8 cellular contexts compared by ENCODE assay signal in the genomic region with DNA sequence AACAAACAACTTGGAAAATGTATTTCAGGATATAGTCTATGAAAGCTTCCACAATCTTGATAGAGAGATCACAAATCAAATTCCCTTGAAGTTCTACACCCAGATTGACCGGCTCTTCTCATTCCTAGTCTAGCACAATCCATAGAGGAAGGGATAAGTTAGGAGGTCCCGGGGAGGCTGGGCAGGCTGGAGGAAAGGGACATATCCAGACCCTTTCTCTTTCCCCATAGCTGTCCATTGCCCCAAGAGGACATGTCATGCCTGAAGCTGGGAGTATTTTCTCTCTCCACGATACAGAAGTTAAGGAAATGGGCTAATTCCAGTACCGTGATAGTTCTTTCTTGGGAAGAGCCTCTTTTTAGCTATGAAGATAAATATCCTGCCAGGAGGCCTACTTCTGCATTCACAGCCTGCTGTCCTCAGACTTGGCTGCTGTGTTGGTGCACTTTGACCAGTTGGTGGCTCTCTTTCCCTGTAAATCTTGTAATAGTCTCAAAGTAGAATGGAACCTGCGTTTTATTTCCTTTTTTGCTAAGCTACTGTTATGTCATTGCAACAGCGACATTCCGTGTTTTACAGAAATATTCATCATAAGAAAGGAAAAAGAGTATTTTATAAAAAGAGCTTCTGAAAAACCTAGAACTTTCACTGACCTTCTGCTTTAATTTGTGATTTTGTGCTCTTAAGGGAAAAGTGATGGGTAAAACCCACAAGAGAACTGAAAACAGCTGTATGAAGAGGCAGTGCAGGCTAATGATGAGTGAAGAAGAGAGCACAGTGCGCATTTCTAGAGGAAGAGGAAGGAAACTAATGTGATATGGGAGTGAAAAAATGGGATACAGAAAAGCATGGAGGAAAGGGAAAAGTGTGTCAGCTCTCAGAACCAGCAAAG. TPM values are rescaled to one million over a fixed set of nuclear protein-coding genes. Genes with fewer than 3 reads are reported as not detected.
DNase-seq lines count a peak whose midpoint lies in the region; ATAC-seq and TF ChIP-seq lines count a peak whose summit lies in the region.
"Not testable (repeated sequence)": the region's sequence is repeated elsewhere in the genome, so short reads cannot be mapped to it uniquely, and the experiment has no call there.

No MANE protein-coding gene starts in this region.

- H3K4me2 ChIP-seq in osteoblast (ENCODE audit: insufficient read depth, low read length), result not testable (repeated sequence)

- H3K36me3 Mint-ChIP-seq in HFFc6 (ENCODE audit: low read depth); activated naive CD8-positive, alpha-beta T cell treated with anti-CD3 and anti-CD28 coated beads, Interleukin-2, amount 50 U/mL, for 24 hours (ENCODE audit: low read depth): not testable (repeated sequence)

- not testable (repeated sequence) for H3K9me3 ChIP-seq in BE2C; osteoblast (ENCODE audit: low read depth, low read length)

- H3K4me3 ChIP-seq in BE2C (ENCODE audit: low read depth, low read length); osteoblast (ENCODE audit: insufficient read depth, low read length): not testable (repeated sequence)

- H3K4me3 Mint-ChIP-seq in HFFc6; activated naive CD8-positive, alpha-beta T cell treated with anti-CD3 and anti-CD28 coated beads, Interleukin-2, amount 50 U/mL, for 24 hours: not testable (repeated sequence)

- H3K27ac Mint-ChIP-seq in HFFc6; activated naive CD8-positive, alpha-beta T cell treated with anti-CD3 and anti-CD28 coated beads, Interleukin-2, amount 50 U/mL, for 24 hours: not testable (repeated sequence)

- peaks cover 40% of the 10 kb centered on the region for H3K27me3 Mint-ChIP-seq in HFFc6 (ENCODE audit: insufficient read depth)
- not testable (repeated sequence) for H3K27me3 Mint-ChIP-seq in activated naive CD8-positive, alpha-beta T cell treated with anti-CD3 and anti-CD28 coated beads, Interleukin-2, amount 50 U/mL, for 24 hours

- H3K4me1 Mint-ChIP-seq in HFFc6 (ENCODE audit: low read depth); activated naive CD8-positive, alpha-beta T cell treated with anti-CD3 and anti-CD28 coated beads, Interleukin-2, amount 50 U/mL, for 24 hours: not testable (repeated sequence)

- not testable (repeated sequence) for H3K4me1 ChIP-seq in BE2C; osteoblast (ENCODE audit: insufficient read depth, low read length)

- not testable (repeated sequence) for H2AFZ ChIP-seq in osteoblast (ENCODE audit: low read length)

- TF ChIP-seq CTCF in BE2C (IDR thresholded peaks at IDR 0.05; ENCODE audit: low read depth, low read length) (peak; percentile 59), HFFc6 (IDR thresholded peaks at IDR 0.05) (peak; percentile 73), osteoblast (IDR thresholded peaks at IDR 0.05; ENCODE audit: extremely low read depth, low read depth, low read length) (peak; percentile 59)

- ATAC-seq in GM18517 (IDR thresholded peaks at IDR 0.05; ENCODE audit: unreplicated experiment), result peak; percentile 82
- peak; percentile 65 for ATAC-seq in activated naive CD8-positive, alpha-beta T cell treated with anti-CD3 and anti-CD28 coated beads, Interleukin-2, amount 50 U/mL, for 24 hours

- not testable (repeated sequence) for DNase-seq in BE2C
- DNase-seq in HFFc6 (peak; percentile 48), KG1 (lab: John Stamatoyannopoulos, UW) (peak; percentile 40), OCI-M1 (lab: John Stamatoyannopoulos, UW) (peak; percentile 81), glomerular visceral epithelial cell (ENCODE audit: extremely low spot score) (peak; percentile 37), osteoblast (ENCODE audit: insufficient read length, low spot score, missing footprints) (peak; percentile 30)
- DNase-seq in activated naive CD8-positive, alpha-beta T cell treated with anti-CD3 and anti-CD28 coated beads, Interleukin-2, amount 50 U/mL, for 24 hours, result peak; percentile 10

- not testable (repeated sequence) for H4K20me1 ChIP-seq in osteoblast (ENCODE audit: insufficient read depth, low read length)

- not testable (repeated sequence) for H3K79me2 ChIP-seq in osteoblast (ENCODE audit: insufficient read depth, low read length)

- H3K27me3 ChIP-seq in BE2C; osteoblast (ENCODE audit: insufficient read depth, low read length): not testable (repeated sequence)

- H3K36me3 ChIP-seq in BE2C; osteoblast (ENCODE audit: insufficient read depth, low read length): not testable (repeated sequence)

- H3K27ac ChIP-seq in osteoblast (ENCODE audit: low read depth, low read length), result not testable (repeated sequence)

- not testable (repeated sequence) for H3K9me3 Mint-ChIP-seq in HFFc6; activated naive CD8-positive, alpha-beta T cell treated with anti-CD3 and anti-CD28 coated beads, Interleukin-2, amount 50 U/mL, for 24 hours

RNA-seq across cellular contexts. Expression of a gene that starts 4.1 kb away (rescaled TPM):
- not detected for polyA plus RNA-seq in BE2C (2012; ENCODE audit: insufficient read depth, insufficient read length, low read depth)
- not detected for total RNA-seq in HFFc6 (2021; fragmentation: NEBNext Ultra II Directional; extraction: Animal tissue kit (Norgen Biotek cat#: 25700))
- total RNA-seq in osteoblast, result not detected in 2 replicates

RNA-seq across cellular contexts. Expression of a gene that starts 7.7 kb away (rescaled TPM):
- polyA plus RNA-seq in BE2C (2012; ENCODE audit: insufficient read depth, insufficient read length, low read depth), result not detected
- total RNA-seq in HFFc6 (2021; fragmentation: NEBNext Ultra II Directional; extraction: Animal tissue kit (Norgen Biotek cat#: 25700)), result not detected
- total RNA-seq in osteoblast, result not detected in 2 replicates

RNA-seq across cellular contexts. Expression of a gene that starts 18.6 kb away (rescaled TPM):
- not detected for polyA plus RNA-seq in BE2C (2012; ENCODE audit: insufficient read depth, insufficient read length, low read depth)
- not detected for total RNA-seq in HFFc6 (2021; fragmentation: NEBNext Ultra II Directional; extraction: Animal tissue kit (Norgen Biotek cat#: 25700))
- not detected in 2 replicates for total RNA-seq in osteoblast

RNA-seq across cellular contexts. Expression of a gene that starts 28.8 kb away (rescaled TPM):
- polyA plus RNA-seq in BE2C (2012; ENCODE audit: insufficient read depth, insufficient read length, low read depth), result not detected
- not detected for total RNA-seq in HFFc6 (2021; fragmentation: NEBNext Ultra II Directional; extraction: Animal tissue kit (Norgen Biotek cat#: 25700))
- not detected in 2 replicates for total RNA-seq in osteoblast

RNA-seq across cellular contexts. Expression of a gene that starts 33.7 kb away (rescaled TPM):
- not detected for polyA plus RNA-seq in BE2C (2012; ENCODE audit: insufficient read depth, insufficient read length, low read depth)
- not detected for total RNA-seq in HFFc6 (2021; fragmentation: NEBNext Ultra II Directional; extraction: Animal tissue kit (Norgen Biotek cat#: 25700))
- total RNA-seq in osteoblast, result not detected in 2 replicates
